Comparison of ENCODE assay signal across 1 cellular context in the genomic region with DNA sequence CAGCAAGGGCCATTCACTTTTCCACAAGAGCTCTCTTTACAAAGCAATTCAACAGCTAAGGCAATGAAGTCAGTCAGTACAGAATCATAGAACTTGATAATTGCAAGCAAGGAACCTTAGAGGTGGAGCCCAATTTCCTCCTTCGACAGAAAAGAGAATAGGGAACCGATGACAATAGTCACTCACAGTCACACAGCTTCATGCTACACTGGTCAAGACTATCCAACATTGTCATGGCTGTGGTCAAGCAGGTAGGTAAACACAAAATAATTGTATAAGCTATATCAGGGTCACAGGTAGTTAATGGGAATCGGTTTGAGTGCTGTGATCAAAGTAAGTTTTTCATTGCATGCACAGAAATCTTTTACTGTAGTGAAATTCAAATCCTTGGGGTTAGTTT.
TF ChIP-seq lines count a peak whose summit lies in the region.

No MANE protein-coding gene starts in this region.

TF ChIP-seq in A549, 52 proteins besides CTCF, POLR2A, EP300 and RAD21 (continued from another document):
- TF ChIP-seq, protein P1, sequence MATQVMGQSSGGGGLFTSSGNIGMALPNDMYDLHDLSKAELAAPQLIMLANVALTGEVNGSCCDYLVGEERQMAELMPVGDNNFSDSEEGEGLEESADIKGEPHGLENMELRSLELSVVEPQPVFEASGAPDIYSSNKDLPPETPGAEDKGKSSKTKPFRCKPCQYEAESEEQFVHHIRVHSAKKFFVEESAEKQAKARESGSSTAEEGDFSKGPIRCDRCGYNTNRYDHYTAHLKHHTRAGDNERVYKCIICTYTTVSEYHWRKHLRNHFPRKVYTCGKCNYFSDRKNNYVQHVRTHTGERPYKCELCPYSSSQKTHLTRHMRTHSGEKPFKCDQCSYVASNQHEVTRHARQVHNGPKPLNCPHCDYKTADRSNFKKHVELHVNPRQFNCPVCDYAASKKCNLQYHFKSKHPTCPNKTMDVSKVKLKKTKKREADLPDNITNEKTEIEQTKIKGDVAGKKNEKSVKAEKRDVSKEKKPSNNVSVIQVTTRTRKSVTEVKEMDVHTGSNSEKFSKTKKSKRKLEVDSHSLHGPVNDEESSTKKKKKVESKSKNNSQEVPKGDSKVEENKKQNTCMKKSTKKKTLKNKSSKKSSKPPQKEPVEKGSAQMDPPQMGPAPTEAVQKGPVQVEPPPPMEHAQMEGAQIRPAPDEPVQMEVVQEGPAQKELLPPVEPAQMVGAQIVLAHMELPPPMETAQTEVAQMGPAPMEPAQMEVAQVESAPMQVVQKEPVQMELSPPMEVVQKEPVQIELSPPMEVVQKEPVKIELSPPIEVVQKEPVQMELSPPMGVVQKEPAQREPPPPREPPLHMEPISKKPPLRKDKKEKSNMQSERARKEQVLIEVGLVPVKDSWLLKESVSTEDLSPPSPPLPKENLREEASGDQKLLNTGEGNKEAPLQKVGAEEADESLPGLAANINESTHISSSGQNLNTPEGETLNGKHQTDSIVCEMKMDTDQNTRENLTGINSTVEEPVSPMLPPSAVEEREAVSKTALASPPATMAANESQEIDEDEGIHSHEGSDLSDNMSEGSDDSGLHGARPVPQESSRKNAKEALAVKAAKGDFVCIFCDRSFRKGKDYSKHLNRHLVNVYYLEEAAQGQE (IDR thresholded peaks at IDR 0.05), result no peak
